ENCODE assay signal across 1 cellular context in the genomic region with DNA sequence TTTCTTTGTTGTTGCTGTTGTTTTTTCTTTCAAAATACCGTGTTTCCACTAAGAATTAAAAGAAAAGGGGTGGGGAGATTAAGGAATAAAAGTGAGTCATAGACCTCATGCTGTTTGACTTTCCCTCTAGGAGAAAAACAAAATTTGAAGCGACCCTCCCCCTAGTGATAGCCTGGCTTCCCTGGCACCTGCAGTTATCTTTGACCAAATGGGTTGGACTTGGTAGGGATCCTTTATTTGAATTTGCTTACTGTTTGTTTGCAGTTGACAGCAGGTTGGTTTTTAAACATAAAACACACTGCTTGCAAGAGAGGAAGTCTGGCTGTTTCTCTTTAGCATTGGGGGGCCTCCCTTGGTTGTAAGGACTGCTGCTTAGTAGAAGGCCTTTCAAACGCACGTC.
TF ChIP-seq lines count a peak whose summit lies in the region.

No MANE protein-coding gene starts in this region.

TF ChIP-seq in H1, 55 proteins besides CTCF, POLR2A, EP300 and RAD21 (continued from another document):
- TF ChIP-seq RXRA (IDR thresholded peaks at IDR 0.05; ENCODE audit: insufficient read depth, low read depth, low read length) (no peak), TAF7 (optimal IDR thresholded peaks at IDR 0.05; ENCODE audit: borderline replicate concordance, low read depth, low read length) (no peak), CHD2 (IDR thresholded peaks at IDR 0.05; ENCODE audit: low read length) (no peak), CEBPB (IDR thresholded peaks at IDR 0.05; ENCODE audit: low read depth, low read length) (no peak), TCF12 (IDR thresholded peaks at IDR 0.05; ENCODE audit: low read depth, low read length) (0 out of 2 replicates have a peak, but pooled peaks have one; percentile 51), SP1 (IDR thresholded peaks at IDR 0.05; ENCODE audit: low read depth, low read length) (peak; percentile 13; the same call in 1 of the 2 replicates), SAP30 (IDR thresholded peaks at IDR 0.05; ENCODE audit: insufficient read depth, insufficient replicate concordance, low read length) (no peak), SIN3A (conservative IDR thresholded peaks at IDR 0.05 in 1 of 2, IDR thresholded peaks at IDR 0.05 in 1 of 2; ENCODE audit: low read depth in 1 of 2, low read length in 2 of 2) (0 out of 4 replicates have a peak, but pooled peaks of 1 of the 2 experiments have one; percentile 7), GABPA (IDR thresholded peaks at IDR 0.05; ENCODE audit: borderline replicate concordance, insufficient read depth, low read length) (no peak)
